8 cellular contexts compared by ENCODE assay signal in the genomic region with DNA sequence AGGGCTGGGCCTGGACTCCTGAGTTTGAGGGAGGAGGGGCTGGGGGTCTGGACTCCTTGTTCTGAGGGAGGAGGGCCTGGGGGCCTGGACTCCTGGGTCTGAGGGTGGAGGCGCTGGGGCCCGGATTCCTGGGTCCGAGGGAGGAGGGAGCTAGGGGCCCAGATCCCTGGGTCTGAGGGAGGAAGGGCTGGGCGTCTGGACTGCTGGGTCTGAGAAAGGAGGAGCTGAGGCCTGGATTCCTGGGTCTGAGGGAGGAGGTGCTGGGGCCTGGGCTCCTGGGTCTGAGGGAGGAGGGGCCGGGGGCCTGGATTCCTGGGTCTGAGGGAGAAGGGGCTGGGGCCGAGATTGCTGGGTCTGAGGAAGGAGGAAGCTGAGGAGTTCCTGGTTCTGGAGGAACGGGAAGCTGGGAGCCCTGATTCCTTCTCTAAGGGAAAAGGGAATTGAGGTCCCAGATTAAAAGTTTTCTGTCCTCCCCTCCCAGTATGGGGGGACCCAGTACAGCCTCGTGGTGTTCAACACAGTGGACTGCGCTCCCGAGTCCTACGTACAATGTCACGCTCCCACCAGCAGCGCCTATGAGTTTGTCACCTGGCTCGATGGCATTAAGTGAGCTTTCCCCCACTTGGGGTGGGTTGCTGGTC. TPM values are rescaled to one million over a fixed set of nuclear protein-coding genes. Genes with fewer than 3 reads are reported as not detected.
A peak's percentile ranks its signal among the peaks of the same experiment; 100 is the strongest.
DNase-seq lines count a peak whose midpoint lies in the region; ATAC-seq and TF ChIP-seq lines count a peak whose summit lies in the region.

No MANE protein-coding gene starts in this region.

- peak overlapping the region; percentile 93 for H3K4me3 ChIP-seq in MG63

- peak overlapping the region; percentile 99 for H3K4me3 Mint-ChIP-seq in dendritic cell treated with granulocyte-macrophage colony-stimulating factor and Interleukin-4, amounts not matched to agents 40 ng/mL and 50 ng/mL, for 4 days
- peak overlapping the region; percentile 100 for H3K4me3 Mint-ChIP-seq in nephron

- peaks cover 59% of the 10 kb centered on the region for H3K36me3 Mint-ChIP-seq in dendritic cell treated with granulocyte-macrophage colony-stimulating factor and Interleukin-4, amounts not matched to agents 40 ng/mL and 50 ng/mL, for 4 days (ENCODE audit: low read depth)
- peaks cover 18% of the 10 kb centered on the region for H3K36me3 Mint-ChIP-seq in nephron (ENCODE audit: low read depth)

- TF ChIP-seq CTCF in nephron (IDR thresholded peaks at IDR 0.05; ENCODE audit: unreplicated experiment in 3 of 3), result no peak

- no peaks in the 10 kb centered on the region for H3K27me3 Mint-ChIP-seq in dendritic cell treated with granulocyte-macrophage colony-stimulating factor and Interleukin-4, amounts not matched to agents 40 ng/mL and 50 ng/mL, for 4 days
- no peaks in the 10 kb centered on the region for H3K27me3 Mint-ChIP-seq in nephron (ENCODE audit: low read depth)

- peaks cover 24% of the 10 kb centered on the region for H3K36me3 ChIP-seq in MG63

- H3K9me3 ChIP-seq in MG63, result no peaks in the 10 kb centered on the region

- no peaks in the 10 kb centered on the region for H3K9me3 Mint-ChIP-seq in dendritic cell treated with granulocyte-macrophage colony-stimulating factor and Interleukin-4, amounts not matched to agents 40 ng/mL and 50 ng/mL, for 4 days
- no peaks in the 10 kb centered on the region for H3K9me3 Mint-ChIP-seq in nephron

- no peak for ATAC-seq in activated CD4-positive, CD25-positive, alpha-beta regulatory T cell treated with anti-CD3 and anti-CD28 coated beads, Interleukin-2, amount 50 U/mL, for 24 hours
- no peak for ATAC-seq in HG03025 (IDR thresholded peaks at IDR 0.05; ENCODE audit: low FRiP score, unreplicated experiment)

- H3K27me3 ChIP-seq in MG63, result no peaks in the 10 kb centered on the region

- intact Hi-C loops in dendritic cell treated with granulocyte-macrophage colony-stimulating factor and Interleukin-4, amounts not matched to agents 40 ng/mL and 50 ng/mL, for 4 days (cut with micrococcal nuclease), result loop anchor here (5.0 kb wide), 1 partner anchor 48 kb away; a partner anchor contains a TSS

- DNase-seq in CD1c-positive myeloid dendritic cell (ENCODE audit: extremely low spot score), result peak; percentile 44
- no peak for DNase-seq in MG63
- no peak for DNase-seq in COR-L47 (lab: John Stamatoyannopoulos, UW)
- no peak for DNase-seq in SK-N-DZ (ENCODE audit: low spot score)

- H3K27ac Mint-ChIP-seq in dendritic cell treated with granulocyte-macrophage colony-stimulating factor and Interleukin-4, amounts not matched to agents 40 ng/mL and 50 ng/mL, for 4 days, result peak overlapping the region; percentile 98
- peak overlapping the region; percentile 99 to 100 (median 99) for H3K27ac Mint-ChIP-seq in nephron

- H3K4me1 Mint-ChIP-seq in dendritic cell treated with granulocyte-macrophage colony-stimulating factor and Interleukin-4, amounts not matched to agents 40 ng/mL and 50 ng/mL, for 4 days (ENCODE audit: low read depth), result peaks cover 39% of the 10 kb centered on the region
- H3K4me1 Mint-ChIP-seq in nephron, result peaks cover 27% of the 10 kb centered on the region

RNA-seq across cellular contexts. Expression of a gene that starts 0.7 kb away (rescaled TPM):
- 27.6 and 45.1 TPM in 2 replicates for total RNA-seq in MG63 (2014; rRNA removed; shearing (Covaris generic); ENCODE audit: low replicate concordance)
- 26.0 and 26.1 TPM in 2 replicates for polyA plus RNA-seq in SK-N-DZ (2014; cell fraction: cytosol; rRNA removed)
- polyA plus RNA-seq in SK-N-DZ (2014; cell fraction: nucleus; rRNA removed), result 41.8 and 47.5 TPM in 2 replicates

RNA-seq across cellular contexts. Expression of a gene that starts 5.7 kb away (rescaled TPM):
- 8.2 and 31.4 TPM in 2 replicates for total RNA-seq in MG63 (2014; rRNA removed; shearing (Covaris generic); ENCODE audit: low replicate concordance)
- polyA plus RNA-seq in SK-N-DZ (2014; cell fraction: cytosol; rRNA removed), result 52.2 and 65.5 TPM in 2 replicates
- polyA plus RNA-seq in SK-N-DZ (2014; cell fraction: nucleus; rRNA removed), result 56.1 and 64.4 TPM in 2 replicates

RNA-seq across cellular contexts. Expression of a gene that starts 32.1 kb away (rescaled TPM):
- total RNA-seq in MG63 (2014; rRNA removed; shearing (Covaris generic); ENCODE audit: low replicate concordance), result 45.1 and 96.1 TPM in 2 replicates
- polyA plus RNA-seq in SK-N-DZ (2014; cell fraction: cytosol; rRNA removed), result 131 and 164 TPM in 2 replicates
- polyA plus RNA-seq in SK-N-DZ (2014; cell fraction: nucleus; rRNA removed), result 365 and 432 TPM in 2 replicates

RNA-seq across cellular contexts. Expression of a gene that starts 48.6 kb away (rescaled TPM):
- 29.4 and 46.4 TPM in 2 replicates for total RNA-seq in MG63 (2014; rRNA removed; shearing (Covaris generic); ENCODE audit: low replicate concordance)
- polyA plus RNA-seq in SK-N-DZ (2014; cell fraction: cytosol; rRNA removed), result 7.7 and 19.2 TPM in 2 replicates
- 75.5 and 87.4 TPM in 2 replicates for polyA plus RNA-seq in SK-N-DZ (2014; cell fraction: nucleus; rRNA removed)

RNA-seq across cellular contexts. Expression of a gene that starts 52.0 kb away (rescaled TPM):
- 83.8 and 115 TPM in 2 replicates for total RNA-seq in MG63 (2014; rRNA removed; shearing (Covaris generic); ENCODE audit: low replicate concordance)
- polyA plus RNA-seq in SK-N-DZ (2014; cell fraction: cytosol; rRNA removed), result 27.7 and 32.5 TPM in 2 replicates
- 25.9 and 42.0 TPM in 2 replicates for polyA plus RNA-seq in SK-N-DZ (2014; cell fraction: nucleus; rRNA removed)
